15 cellular contexts compared by ENCODE assay signal in the genomic region with DNA sequence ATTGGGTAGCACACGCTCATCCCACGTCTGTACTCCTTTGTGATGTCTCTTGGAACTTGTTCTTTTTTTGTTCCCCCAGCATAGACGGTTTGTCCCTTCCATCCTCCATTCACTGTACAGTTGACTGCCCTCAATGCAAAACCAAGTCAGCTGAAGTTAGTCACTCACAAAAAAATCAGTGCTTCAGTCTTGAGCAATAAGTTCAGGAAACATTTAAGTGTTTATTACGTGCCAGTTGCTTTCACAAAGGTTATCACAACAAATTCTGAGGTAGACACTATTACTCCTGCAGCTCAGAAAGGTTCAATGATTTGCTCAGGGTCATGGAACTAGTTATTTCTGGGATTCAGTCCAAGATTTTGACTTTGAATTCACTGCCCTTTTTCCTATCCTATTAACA.
DNase-seq lines count a peak whose midpoint lies in the region; TF ChIP-seq lines count a peak whose summit lies in the region.
"Had no signal": no experiment of that assay in that cellular context is flagged by ENCODE, and none has a peak within 500 bp of the region (broad histone marks: within the 10 kb centered on the region; RNA-seq: fewer than 3 reads in every experiment).

No MANE protein-coding gene starts in this region.

- no peak overlapping the region for H3K18ac ChIP-seq in mesenchymal stem cell (ENCODE audit: low read depth in 1 of 2, low read length in 2 of 2)

- H3K9ac ChIP-seq in mesenchymal stem cell (ENCODE audit: low read length): no peak overlapping the region

- no peaks in the 10 kb centered on the region for H3K79me1 ChIP-seq in mesenchymal stem cell (replicated peaks; ENCODE audit: low read length, poor library complexity, severe bottlenecking)

- peak overlapping the region; percentile 3 for H3K4me2 ChIP-seq in mesenchymal stem cell (ENCODE audit: low read length, poor library complexity, severe bottlenecking)

- H2BK5ac ChIP-seq in mesenchymal stem cell (ENCODE audit: low read depth, low read length, poor library complexity, severe bottlenecking): no peak overlapping the region

- no peaks in the 10 kb centered on the region for H3K9me3 ChIP-seq in mesenchymal stem cell (ENCODE audit: control insufficient read depth, low read length)
- H3K9me3 ChIP-seq: pancreas had no signal

- H3K27me3 ChIP-seq in mesenchymal stem cell (ENCODE audit: control insufficient read depth in 1 of 2, insufficient read depth in 1 of 2, low read length in 2 of 2): no peaks in the 10 kb centered on the region
- H3K27me3 ChIP-seq: pancreas, SJCRH30 had no signal

- DNase-seq in COR-L47 (lab: John Stamatoyannopoulos, UW) (peak; percentile 2), M059J (ENCODE audit: low read depth) (peak; percentile 90), epithelial cell of proximal tubule (ENCODE audit: low read depth) (peak; percentile 99), mesenchymal stem cell (peak; percentile 50), COLO668 (lab: John Stamatoyannopoulos, UW; ENCODE audit: unreplicated experiment) (no peak), NCI-H2029 treated with DMSO at 0.1 percent for 48 hours (lab: John Stamatoyannopoulos, UW) (no peak), G401 (ENCODE audit: low spot score) (no peak), HUDEP-2 (lab: John Stamatoyannopoulos, UW; ENCODE audit: unreplicated experiment in 76 of 76) (no peak)
- DNase-seq: activated CD4-positive, alpha-beta T cell treated with anti-CD3 and anti-CD28 coated beads, Interleukin-2, amount 10 ng/mL, durations not matched to agents 24 days and 14 days; DMS 273 treated with DMSO at 0.1 percent for 48 hours; NCI-H146; NCI-H510A; pancreas; SJCRH30; stimulated activated CD4-positive, alpha-beta T cell treated with anti-CD3 and anti-CD28 coated beads, Interleukin-12 subunit alpha, Interleukin-12 subunit beta, amount 100 ng/mL, for 4 hours had no signal

- H3K36me3 ChIP-seq in mesenchymal stem cell (ENCODE audit: control insufficient read depth in 1 of 2, insufficient read depth in 2 of 2, low read depth in 1 of 2, low read length in 2 of 2): no peaks in the 10 kb centered on the region
- H3K36me3 ChIP-seq: pancreas, SJCRH30 had no signal

- no peak for TF ChIP-seq CTCF in epithelial cell of proximal tubule (conservative IDR thresholded peaks at IDR 0.05; ENCODE audit: low read depth, low read length)

- no peak overlapping the region for H3K4ac ChIP-seq in mesenchymal stem cell (ENCODE audit: low read depth in 1 of 2, low read length in 2 of 2)

- H2AFZ ChIP-seq in mesenchymal stem cell (ENCODE audit: low read depth, low read length): no peak overlapping the region

- no peak overlapping the region for H2BK15ac ChIP-seq in mesenchymal stem cell (ENCODE audit: low read depth, poor library complexity, severe bottlenecking)

- no peak overlapping the region for H4K8ac ChIP-seq in mesenchymal stem cell (ENCODE audit: low read length)

- H2BK120ac ChIP-seq in mesenchymal stem cell (ENCODE audit: low read depth, low read length): no peak overlapping the region

- no peak overlapping the region for H3K4me3 ChIP-seq in epithelial cell of proximal tubule (ENCODE audit: low read depth, low read length)
- no peak overlapping the region for H3K4me3 ChIP-seq in mesenchymal stem cell (ENCODE audit: insufficient read depth in 1 of 2, low read depth in 1 of 2, low read length in 2 of 2)
- H3K4me3 ChIP-seq: pancreas, SJCRH30 had no signal

- 77% methylated on average over 4 of the region's 4 CpGs for WGBS in mesenchymal stem cell

- H2AK5ac ChIP-seq in mesenchymal stem cell (ENCODE audit: low read length, severe bottlenecking): no peak overlapping the region

- H3K14ac ChIP-seq in mesenchymal stem cell (ENCODE audit: low read length in 2 of 2): no peak overlapping the region

- in situ Hi-C loops in G401 (cut with HindIII; ENCODE audit: low sequenced_read_pairs): no loop called here

- H4K91ac ChIP-seq in mesenchymal stem cell (ENCODE audit: low read length): no peak overlapping the region

- peaks cover 4% of the 10 kb centered on the region for H3K4me1 ChIP-seq in mesenchymal stem cell (ENCODE audit: control insufficient read depth, insufficient read depth, low read depth, low read length)
- H3K4me1 ChIP-seq: pancreas had no signal

- H2BK12ac ChIP-seq in mesenchymal stem cell (ENCODE audit: low read length in 2 of 2): peak overlapping the region in 1 of 2 experiments; percentile 52

- H3K23ac ChIP-seq in mesenchymal stem cell (ENCODE audit: low read length in 2 of 2): no peak overlapping the region

- H3K27ac ChIP-seq in mesenchymal stem cell (ENCODE audit: low read length, poor library complexity, severe bottlenecking): peak overlapping the region; percentile 58
- H3K27ac ChIP-seq: pancreas, SJCRH30 had no signal

Comparison
In these comparisons a context has a peak if more than half of its experiments do, and no peak if none do; other contexts are left out.
1. DNase-seq: peak in COR-L47 (single experiment), M059J (single experiment), epithelial cell of proximal tubule (single experiment) and mesenchymal stem cell (single experiment); none in COLO668 (single experiment), NCI-H2029 treated with DMSO at 0.1 percent for 48 hours (single experiment), G401 (single experiment) and HUDEP-2 (0 of 76).